In genomic region chr2:217785544-217786045, GRCh38 we compare ENCODE assay signal across 8 cellular contexts.
DNase-seq lines count a peak whose midpoint lies in the region; ATAC-seq, FAIRE-seq and TF ChIP-seq lines count a peak whose summit lies in the region.

No MANE protein-coding gene starts in this region.

- H3K4me1 Mint-ChIP-seq in activated T-helper 1 cell treated with anti-CD3 and anti-CD28 coated beads, Interleukin-12 subunit alpha, Interleukin-12 subunit beta, Interleukin-2, Interleukin-4 antibody, amounts not matched to agents 30 ng/mL and 10 ng/mL and 1 ng/mL, durations not matched to agents 14 hours and 24 hours and 36 hours (ENCODE audit: low read depth): peaks cover 19% of the 10 kb centered on the region

- peak; percentile 92 for TF ChIP-seq CTCF in foreskin fibroblast (IDR thresholded peaks at IDR 0.05; ENCODE audit: low read depth, low read length)

- ATAC-seq in GM18519 (IDR thresholded peaks at IDR 0.05; ENCODE audit: low FRiP score, unreplicated experiment): peak; percentile 41

- H3K4me3 ChIP-seq in foreskin fibroblast (ENCODE audit: low read depth in 1 of 2, low read length in 2 of 2): no peak overlapping the region

- H3K9me3 Mint-ChIP-seq in activated T-helper 1 cell treated with anti-CD3 and anti-CD28 coated beads, Interleukin-12 subunit alpha, Interleukin-12 subunit beta, Interleukin-2, Interleukin-4 antibody, amounts not matched to agents 30 ng/mL and 10 ng/mL and 1 ng/mL, durations not matched to agents 14 hours and 24 hours and 36 hours: peaks cover 6% of the 10 kb centered on the region

- H3K27me3 Mint-ChIP-seq in activated T-helper 1 cell treated with anti-CD3 and anti-CD28 coated beads, Interleukin-12 subunit alpha, Interleukin-12 subunit beta, Interleukin-2, Interleukin-4 antibody, amounts not matched to agents 30 ng/mL and 10 ng/mL and 1 ng/mL, durations not matched to agents 14 hours and 24 hours and 36 hours (ENCODE audit: insufficient read depth): peaks cover 4% of the 10 kb centered on the region

- peak; percentile 90 for DNase-seq in AG08396 (ENCODE audit: low spot score)
- peak; percentile 74 for DNase-seq in HT1080 (ENCODE audit: low read depth)
- peak; percentile 27 for DNase-seq in RCC 7860 (ENCODE audit: low spot score)
- DNase-seq in activated T-helper 1 cell treated with anti-CD3 and anti-CD28 coated beads, Interleukin-12 subunit alpha, Interleukin-12 subunit beta, Interleukin-2, Interleukin-4 antibody, amounts not matched to agents 30 ng/mL and 10 ng/mL and 1 ng/mL, durations not matched to agents 14 hours and 24 hours and 36 hours (ENCODE audit: low spot score): peak; percentile 57
- DNase-seq in foreskin fibroblast: peak; percentile 36 to 82
- DNase-seq in nucleus accumbens (lab: John Stamatoyannopoulos, UW): peak in 49 of 56 donors; percentile 18 to 91 (median 66)
- DNase-seq in substantia nigra (lab: John Stamatoyannopoulos, UW): peak in 42 of 49 donors; percentile 17 to 84 (median 65)

- no peak overlapping the region for H3K27ac ChIP-seq in substantia nigra (ENCODE audit: low read depth, low read length, poor library complexity, severe bottlenecking)

- FAIRE-seq in RCC 7860 (lab: Jason Lieb, UNC): no peak

- peaks cover 2% of the 10 kb centered on the region for H3K36me3 Mint-ChIP-seq in activated T-helper 1 cell treated with anti-CD3 and anti-CD28 coated beads, Interleukin-12 subunit alpha, Interleukin-12 subunit beta, Interleukin-2, Interleukin-4 antibody, amounts not matched to agents 30 ng/mL and 10 ng/mL and 1 ng/mL, durations not matched to agents 14 hours and 24 hours and 36 hours (ENCODE audit: low read depth)

- no peak overlapping the region for H3K27ac Mint-ChIP-seq in activated T-helper 1 cell treated with anti-CD3 and anti-CD28 coated beads, Interleukin-12 subunit alpha, Interleukin-12 subunit beta, Interleukin-2, Interleukin-4 antibody, amounts not matched to agents 30 ng/mL and 10 ng/mL and 1 ng/mL, durations not matched to agents 14 hours and 24 hours and 36 hours

- intact Hi-C loops in activated T-helper 1 cell treated with anti-CD3 and anti-CD28 coated beads, Interleukin-12 subunit alpha, Interleukin-12 subunit beta, Interleukin-2, Interleukin-4 antibody, amounts not matched to agents 30 ng/mL and 10 ng/mL and 1 ng/mL, durations not matched to agents 14 hours and 24 hours and 36 hours (cut with micrococcal nuclease): loop anchor here (1.0 kb wide), 5 partner anchors 101 to 283 kb away; no protein-coding TSS in a partner anchor

- no peak overlapping the region for H3K4me3 Mint-ChIP-seq in activated T-helper 1 cell treated with anti-CD3 and anti-CD28 coated beads, Interleukin-12 subunit alpha, Interleukin-12 subunit beta, Interleukin-2, Interleukin-4 antibody, amounts not matched to agents 30 ng/mL and 10 ng/mL and 1 ng/mL, durations not matched to agents 14 hours and 24 hours and 36 hours

Comparison
In these comparisons a context has a peak if more than half of its experiments do, and no peak if none do; other contexts are left out.
1. DNase-seq: peak in every context shown above with its lines; median percentile 90 in AG08396; 74 in HT1080; 66 in nucleus accumbens; 65 in substantia nigra; 59 in foreskin fibroblast; 57 in activated T-helper 1 cell treated with anti-CD3 and anti-CD28 coated beads, Interleukin-12 subunit alpha, Interleukin-12 subunit beta, Interleukin-2, Interleukin-4 antibody, amounts not matched to agents 30 ng/mL and 10 ng/mL and 1 ng/mL, durations not matched to agents 14 hours and 24 hours and 36 hours; 27 in RCC 7860.